9 cellular contexts compared by ENCODE assay signal in genomic region chr19:10087296-10088061, GRCh38. TPM values are rescaled to one million over a fixed set of nuclear protein-coding genes. Genes with fewer than 3 reads are reported as not detected.
DNase-seq lines count a peak whose midpoint lies in the region; ATAC-seq and TF ChIP-seq lines count a peak whose summit lies in the region.
"Had no signal": no experiment of that assay in that cellular context is flagged by ENCODE, and none has a peak within 500 bp of the region (broad histone marks: within the 10 kb centered on the region; RNA-seq: fewer than 3 reads in every experiment).

No MANE protein-coding gene starts in this region.

- WGBS in right cardiac atrium = 90% methylated on average over 18 of the region's 18 CpGs

- H3K4me3 ChIP-seq in right cardiac atrium (ENCODE audit: low read length) = peak overlapping the region; percentile 75
- H3K4me3 ChIP-seq in ascending aorta = peak overlapping the region; percentile 74 to 80
- peak overlapping the region; percentile 93 to 98 for H3K4me3 ChIP-seq in vagina

- DNase-seq in right cardiac atrium (no peak), left cardiac atrium (no peak), ascending aorta (ENCODE audit: low spot score in 2 of 2) (no peak), memory B cell (ENCODE audit: low spot score in 2 of 2) (no peak), vagina (ENCODE audit: extremely low spot score in 2 of 2) (no peak), GM19238 (ENCODE audit: insufficient read length, low spot score) (no peak), NCI-H446 (lab: John Stamatoyannopoulos, UW) (no peak)
- DNase-seq: NCI-H2029 treated with DMSO at 0.1 percent for 48 hours had no signal

- H3K4me1 ChIP-seq in right cardiac atrium (ENCODE audit: control insufficient read depth, insufficient read depth, low read length) (peaks cover 3% of the 10 kb centered on the region), ascending aorta (no peaks in the 10 kb centered on the region), vagina (peaks cover 11% of the 10 kb centered on the region)

- H3K4me1 Mint-ChIP-seq in memory B cell = peaks cover 21% of the 10 kb centered on the region

- peak overlapping the region; percentile 67 for H3K27ac Mint-ChIP-seq in memory B cell

- H3K36me3 Mint-ChIP-seq in memory B cell = peaks cover 15% of the 10 kb centered on the region

- H3K27me3 ChIP-seq in right cardiac atrium (ENCODE audit: control insufficient read depth, insufficient read depth) (no peaks in the 10 kb centered on the region), ascending aorta (no peaks in the 10 kb centered on the region), vagina (no peaks in the 10 kb centered on the region)

- no peaks in the 10 kb centered on the region for H3K9me3 ChIP-seq in right cardiac atrium (ENCODE audit: control insufficient read depth, low read length)
- H3K9me3 ChIP-seq in ascending aorta = no peaks in the 10 kb centered on the region
- H3K9me3 ChIP-seq in vagina = no peaks in the 10 kb centered on the region

- no peak for TF ChIP-seq POLR2A in vagina (IDR thresholded peaks at IDR 0.05)

- H3K4me3 Mint-ChIP-seq in memory B cell = peak overlapping the region; percentile 97

- no peak for ATAC-seq in right cardiac atrium
- no peak for ATAC-seq in left cardiac atrium
- ATAC-seq in memory B cell (ENCODE audit: low read depth) = no peak
- ATAC-seq in HG03108 (IDR thresholded peaks at IDR 0.05; ENCODE audit: unreplicated experiment) = no peak

- peak overlapping the region; percentile 72 for H3K27ac ChIP-seq in right cardiac atrium (ENCODE audit: low read length)
- H3K27ac ChIP-seq in ascending aorta = peak overlapping the region; percentile 82 to 89
- H3K27ac ChIP-seq in vagina = peak overlapping the region; percentile 96

- peaks cover 8 to 33% of the 10 kb centered on the region in 2 donors for H3K36me3 ChIP-seq in ascending aorta
- peaks cover 0 to 14% of the 10 kb centered on the region in 2 donors for H3K36me3 ChIP-seq in vagina

- no peaks in the 10 kb centered on the region for H3K9me3 Mint-ChIP-seq in memory B cell

- TF ChIP-seq CTCF in ascending aorta (IDR thresholded peaks at IDR 0.05) (no peak), vagina (IDR thresholded peaks at IDR 0.05) (no peak)

- no peaks in the 10 kb centered on the region for H3K27me3 Mint-ChIP-seq in memory B cell

- intact Hi-C loops in right cardiac atrium (cut with DNase I) = no loop called here
- intact Hi-C loops in left cardiac atrium (cut with DNase I) = no loop called here
- intact Hi-C loops in ascending aorta (cut with DNase I) = no loop called here
- intact Hi-C loops in vagina (cut with DNase I) = no loop called here

RNA-seq across cellular contexts. Expression of gene SHFL, which starts 1.4 kb away (rescaled TPM):
- 10 to 100 TPM; 14.5 to 16.0 (median 15.2) TPM for total RNA-seq in right cardiac atrium
- polyA plus RNA-seq in right cardiac atrium = 16.0 TPM
- 10 to 100 TPM; 11.4 to 18.7 TPM for total RNA-seq in left cardiac atrium
- total RNA-seq in ascending aorta = 98.0 TPM
- 46.9 TPM for total RNA-seq in vagina

RNA-seq across cellular contexts. Expression of gene ANGPTL6, which starts 15.0 kb away (rescaled TPM):
- not detected for total RNA-seq in right cardiac atrium
- polyA plus RNA-seq in right cardiac atrium = 0.25 TPM
- total RNA-seq in left cardiac atrium = under 1 TPM in 1 of 2 donors, not detected in 1; 0.24 TPM
- total RNA-seq in ascending aorta = not detected
- not detected for total RNA-seq in vagina

RNA-seq across cellular contexts. Expression of gene PPAN, which starts 18.7 kb away (rescaled TPM):
- total RNA-seq in right cardiac atrium (10 to 100 TPM; 16.5 to 29.4 (median 25.7) TPM), left cardiac atrium (10 to 100 TPM; 23.6 to 38.9 TPM), ascending aorta (not detected), vagina (55.2 TPM)
- polyA plus RNA-seq in right cardiac atrium = 25.2 TPM

RNA-seq across cellular contexts. Expression of gene P2RY11, which starts 24.0 kb away (rescaled TPM):
- 1 to 10 TPM; 4.4 to 6.6 (median 4.9) TPM for total RNA-seq in right cardiac atrium
- 2.9 TPM for polyA plus RNA-seq in right cardiac atrium
- 10 to 100 TPM in 1 of 2 donors, 1 to 10 TPM in 1; 3.8 to 13.2 TPM for total RNA-seq in left cardiac atrium
- 10.5 TPM for total RNA-seq in ascending aorta
- total RNA-seq in vagina = 9.1 TPM

RNA-seq across cellular contexts. Expression of gene EIF3G, which starts 32.2 kb away (rescaled TPM):
- 100 to 1,000 TPM; 144 to 183 (median 158) TPM for total RNA-seq in right cardiac atrium
- 127 TPM for polyA plus RNA-seq in right cardiac atrium
- total RNA-seq in left cardiac atrium = 100 to 1,000 TPM; 136 to 148 TPM
- 241 TPM for total RNA-seq in ascending aorta
- total RNA-seq in vagina = 249 TPM

Comparison
In these comparisons a context has a peak if more than half of its experiments do, and no peak if none do; other contexts are left out.
1. RNA of gene PPAN, which starts 18.7 kb away (total RNA-seq): 55.2 TPM in vagina (single experiment), 23.6 to 38.9 TPM in left cardiac atrium and 16.5 to 29.4 TPM in right cardiac atrium; not detected in ascending aorta (single experiment); every median in the first group is over 10 times any median in the second.
2. Peak in every context shown above with its lines, with median percentiles within 50 percentile points of each other: H3K27ac ChIP-seq and H3K4me3 ChIP-seq.